Comparison of ENCODE assay signal across 16 cellular contexts in genomic region chr3:72776-73175, GRCh38.
A peak's percentile ranks its signal among the peaks of the same experiment; 100 is the strongest.
DNase-seq lines count a peak whose midpoint lies in the region; ATAC-seq and TF ChIP-seq lines count a peak whose summit lies in the region.
"Had no signal": no experiment of that assay in that cellular context is flagged by ENCODE, and none has a peak within 500 bp of the region (broad histone marks: within the 10 kb centered on the region; RNA-seq: fewer than 3 reads in every experiment).

No MANE protein-coding gene starts in this region.

- H3K27me3 ChIP-seq in left ventricle myocardium inferior (ENCODE audit: low read depth), result no peaks in the 10 kb centered on the region
- H3K27me3 ChIP-seq in psoas muscle (ENCODE audit: insufficient read depth in 3 of 3, low read length in 2 of 3), result no peaks in the 10 kb centered on the region
- H3K27me3 ChIP-seq in aorta (ENCODE audit: control insufficient read depth in 1 of 2, insufficient read depth in 2 of 2, low read length in 1 of 2), result no peaks in the 10 kb centered on the region
- H3K27me3 ChIP-seq: ovary had no signal

- H3K36me3 Mint-ChIP-seq in activated naive CD8-positive, alpha-beta T cell treated with anti-CD3 and anti-CD28 coated beads, Interleukin-2, amount 50 U/mL, for 24 hours (ENCODE audit: low read depth), result no peaks in the 10 kb centered on the region
- H3K36me3 Mint-ChIP-seq: CD14-positive monocyte, immature natural killer cell, mesothelial cell of epicardium had no signal

- H3K4me3 ChIP-seq in left ventricle myocardium inferior (no peak overlapping the region), psoas muscle (no peak overlapping the region), aorta (ENCODE audit: low read length in 2 of 2) (no peak overlapping the region)
- H3K4me3 ChIP-seq: ovary had no signal

- DNase-seq in left ventricle myocardium inferior (no peak), psoas muscle (no peak), aorta (no peak), NCI-H69 (lab: John Stamatoyannopoulos, UW) (no peak)
- DNase-seq in activated naive CD8-positive, alpha-beta T cell treated with anti-CD3 and anti-CD28 coated beads, Interleukin-2, amount 50 U/mL, for 24 hours, result no peak
- DNase-seq: effector memory CD8-positive, alpha-beta T cell; immature natural killer cell; NCI-H1417; NCI-H226; ovary; T-helper 17 cell had no signal

- H3K9me3 ChIP-seq in left ventricle myocardium inferior (replicated peaks), result no peaks in the 10 kb centered on the region
- no peaks in the 10 kb centered on the region for H3K9me3 ChIP-seq in psoas muscle
- H3K9me3 ChIP-seq in aorta (ENCODE audit: control insufficient read depth, low read length), result no peaks in the 10 kb centered on the region
- H3K9me3 ChIP-seq: ovary had no signal

- WGBS in psoas muscle, 3 donors, result 12 to 45% (median 20%) methylated on average over 1 of the region's 1 CpG
- WGBS in aorta, 2 donors, result 5 to 28% methylated on average over 1 of the region's 1 CpG

- no peak overlapping the region for H3K27ac Mint-ChIP-seq in activated naive CD8-positive, alpha-beta T cell treated with anti-CD3 and anti-CD28 coated beads, Interleukin-2, amount 50 U/mL, for 24 hours
- H3K27ac Mint-ChIP-seq: CD14-positive monocyte; effector memory CD8-positive, alpha-beta T cell; immature natural killer cell; mesothelial cell of epicardium; T-helper 17 cell; WTC11 had no signal

- no peaks in the 10 kb centered on the region for H3K27me3 Mint-ChIP-seq in activated naive CD8-positive, alpha-beta T cell treated with anti-CD3 and anti-CD28 coated beads, Interleukin-2, amount 50 U/mL, for 24 hours

- H3K4me1 ChIP-seq in left ventricle myocardium inferior (peaks cover 36% of the 10 kb centered on the region), psoas muscle (no peaks in the 10 kb centered on the region), aorta (ENCODE audit: control insufficient read depth in 1 of 2, insufficient read depth in 2 of 2, low read length in 2 of 2) (no peaks in the 10 kb centered on the region)

- no peaks in the 10 kb centered on the region for H3K36me3 ChIP-seq in left ventricle myocardium inferior
- H3K36me3 ChIP-seq in psoas muscle (ENCODE audit: insufficient read depth in 1 of 2, low read depth in 1 of 2), result no peaks in the 10 kb centered on the region
- H3K36me3 ChIP-seq in aorta (ENCODE audit: control insufficient read depth in 1 of 2, insufficient read depth in 2 of 2, low read length in 1 of 2), result no peaks in the 10 kb centered on the region
- H3K36me3 ChIP-seq: ovary had no signal

- no peaks in the 10 kb centered on the region for H3K9me3 Mint-ChIP-seq in activated naive CD8-positive, alpha-beta T cell treated with anti-CD3 and anti-CD28 coated beads, Interleukin-2, amount 50 U/mL, for 24 hours
- H3K9me3 Mint-ChIP-seq: mesothelial cell of epicardium had no signal

- TF ChIP-seq CTCF in left ventricle myocardium inferior (IDR thresholded peaks at IDR 0.05; ENCODE audit: borderline replicate concordance) (no peak), psoas muscle (IDR thresholded peaks at IDR 0.05) (no peak)

- H3K27ac ChIP-seq in cingulate gyrus (ENCODE audit: low read depth, low read length), result peak overlapping the region; percentile 65
- H3K27ac ChIP-seq in left ventricle myocardium inferior (replicated peaks), result peak overlapping the region; percentile 64
- H3K27ac ChIP-seq in psoas muscle, result peak overlapping the region; percentile 8
- no peak overlapping the region for H3K27ac ChIP-seq in aorta (ENCODE audit: low read depth in 1 of 2, low read length in 2 of 2)

- H3K4me1 Mint-ChIP-seq in activated naive CD8-positive, alpha-beta T cell treated with anti-CD3 and anti-CD28 coated beads, Interleukin-2, amount 50 U/mL, for 24 hours, result no peaks in the 10 kb centered on the region
- H3K4me1 Mint-ChIP-seq: CD14-positive monocyte, immature natural killer cell, T-helper 17 cell, WTC11 had no signal

- H3K4me3 Mint-ChIP-seq in activated naive CD8-positive, alpha-beta T cell treated with anti-CD3 and anti-CD28 coated beads, Interleukin-2, amount 50 U/mL, for 24 hours, result no peak overlapping the region
- H3K4me3 Mint-ChIP-seq: CD14-positive monocyte; effector memory CD8-positive, alpha-beta T cell; immature natural killer cell; mesothelial cell of epicardium; T-helper 17 cell; WTC11 had no signal

- intact Hi-C loops in left ventricle myocardium inferior (cut with micrococcal nuclease) (no loop called here), psoas muscle (cut with DNase I) (no loop called here), aorta (cut with DNase I) (no loop called here)

- ATAC-seq in psoas muscle (peak in 1 of 4 donors; percentile 63), aorta (ENCODE audit: low FRiP score) (peak; percentile 66), HG02678 (IDR thresholded peaks at IDR 0.05; ENCODE audit: unreplicated experiment) (no peak)
- no peak for ATAC-seq in activated naive CD8-positive, alpha-beta T cell treated with anti-CD3 and anti-CD28 coated beads, Interleukin-2, amount 50 U/mL, for 24 hours
- ATAC-seq: effector memory CD8-positive, alpha-beta T cell; T-helper 17 cell; WTC11 had no signal

Comparison
In these comparisons a context has a peak if more than half of its experiments do, and no peak if none do; other contexts are left out.
1. H3K27ac ChIP-seq: peak in cingulate gyrus (single experiment), left ventricle myocardium inferior (single experiment) and psoas muscle (single experiment); none in aorta (0 of 2).